In the genomic region with DNA sequence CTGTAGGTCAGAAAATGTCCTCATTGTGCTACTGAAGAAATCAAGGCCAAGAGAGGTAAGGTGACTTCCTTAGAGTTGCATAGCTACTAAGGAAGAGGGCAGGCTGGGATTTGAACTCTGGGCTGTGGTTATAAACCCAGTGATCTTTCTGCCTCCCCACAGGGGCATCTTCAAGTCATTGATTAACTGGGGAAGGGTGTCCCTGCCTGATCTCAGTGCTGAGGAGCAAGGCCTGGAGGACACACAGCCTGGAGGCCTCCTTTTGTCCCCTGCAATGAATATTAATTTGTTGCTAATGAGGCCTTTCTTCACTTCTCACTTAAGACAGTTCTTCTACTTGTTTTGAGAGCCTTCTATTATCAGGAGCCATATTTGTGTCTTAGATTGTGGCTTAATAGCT, we compare ENCODE assay signal across 26 cellular contexts.
"Had no signal": no experiment of that assay in that cellular context is flagged by ENCODE, and none has a peak within 500 bp of the region (broad histone marks: within the 10 kb centered on the region; RNA-seq: fewer than 3 reads in every experiment).

No MANE protein-coding gene starts in this region.

- H3K4me1 Mint-ChIP-seq: immature natural killer cell; memory B cell; naive B cell; stimulated activated memory B cell treated with anti-CD40 and anti-IgM and Interleukin-4, amounts not matched to agents 10 μg/mL and 1 μg/mL and 100 μg/mL, for 72 hours had no signal

- H3K4me1 ChIP-seq: prostate gland, spleen, testis, tibial artery, upper lobe of right lung, uterus had no signal

- H3K27ac Mint-ChIP-seq: immature natural killer cell; memory B cell; mesothelial cell of epicardium; natural killer cell treated with Interleukin-12 subunit alpha and Interleukin-12 subunit beta and Interleukin-15 and Interleukin-18, amount 100 ng/mL, for 72 hours; stimulated activated memory B cell treated with anti-CD40 and anti-IgM and Interleukin-4, amounts not matched to agents 10 μg/mL and 1 μg/mL and 100 μg/mL, for 72 hours had no signal

- H3K4me3 ChIP-seq: coronary artery, esophagus squamous epithelium, lung, mucosa of descending colon, prostate gland, skin epidermis, spleen, testis, tibial artery, upper lobe of right lung, uterus had no signal

- H3K9me3 Mint-ChIP-seq: immature natural killer cell; memory B cell; mesothelial cell of epicardium; naive B cell; natural killer cell treated with Interleukin-12 subunit alpha and Interleukin-12 subunit beta and Interleukin-15 and Interleukin-18, amount 100 ng/mL, for 72 hours; stimulated activated memory B cell treated with anti-CD40 and anti-IgM and Interleukin-4, amounts not matched to agents 10 μg/mL and 1 μg/mL and 100 μg/mL, for 72 hours had no signal

- H3K9me3 ChIP-seq: esophagus squamous epithelium, mucosa of descending colon, prostate gland, spleen, testis, tibial artery, upper lobe of right lung, uterus had no signal

- H3K4me3 Mint-ChIP-seq: immature natural killer cell; memory B cell; mesothelial cell of epicardium; naive B cell; natural killer cell treated with Interleukin-12 subunit alpha and Interleukin-12 subunit beta and Interleukin-15 and Interleukin-18, amount 100 ng/mL, for 72 hours; stimulated activated memory B cell treated with anti-CD40 and anti-IgM and Interleukin-4, amounts not matched to agents 10 μg/mL and 1 μg/mL and 100 μg/mL, for 72 hours had no signal

- H3K27ac ChIP-seq: coronary artery, prostate gland, skin epidermis, spleen, testis, tibial artery, upper lobe of right lung, uterus had no signal

- H3K36me3 Mint-ChIP-seq: natural killer cell treated with Interleukin-12 subunit alpha and Interleukin-12 subunit beta and Interleukin-15 and Interleukin-18, amount 100 ng/mL, for 72 hours had no signal

- DNase-seq: dermis blood vessel endothelial cell; effector memory CD4-positive, alpha-beta T cell; erythroblast; esophagus squamous epithelium; hypothalamus; immature natural killer cell; mucosa of descending colon; naive B cell; nucleus accumbens; right cardiac atrium; spleen; stimulated activated CD4-positive, alpha-beta T cell treated with anti-CD3 and anti-CD28 coated beads, Interleukin-4, amount 100 ng/mL, for 4 hours; stimulated activated naive CD8-positive, alpha-beta T cell treated with anti-CD3 and anti-CD28 coated beads, Interleukin-15, Interleukin-2, amounts not matched to agents 100 U/mL and 50 U/mL, for 24 hours; substantia nigra; testis; tibial artery; upper lobe of right lung; uterus had no signal

- H3K36me3 ChIP-seq: prostate gland, uterus had no signal

- H3K27me3 Mint-ChIP-seq: memory B cell; naive B cell; natural killer cell treated with Interleukin-12 subunit alpha and Interleukin-12 subunit beta and Interleukin-15 and Interleukin-18, amount 100 ng/mL, for 72 hours; stimulated activated memory B cell treated with anti-CD40 and anti-IgM and Interleukin-4, amounts not matched to agents 10 μg/mL and 1 μg/mL and 100 μg/mL, for 72 hours had no signal

- H3K27me3 ChIP-seq: esophagus squamous epithelium, spleen, testis, tibial artery, upper lobe of right lung, uterus had no signal
